ENCODE assay signal across 21 cellular contexts in genomic region chr18:45274026-45274425, GRCh38.
"Had no signal": no experiment of that assay in that cellular context is flagged by ENCODE, and none has a peak within 500 bp of the region (broad histone marks: within the 10 kb centered on the region; RNA-seq: fewer than 3 reads in every experiment).

No MANE protein-coding gene starts in this region.

- H3K4me3 ChIP-seq: left lung, lung, ovary, prostate gland, sigmoid colon, spleen, tibial nerve, uterus had no signal

- H3K36me3 ChIP-seq: left lung, ovary, prostate gland, sigmoid colon, spleen, tibial nerve, uterus had no signal

- DNase-seq: hypothalamus; immature natural killer cell; islet precursor cell; left lung; mesendoderm; naive thymus-derived CD4-positive, alpha-beta T cell; ovary; posterior cingulate gyrus; retina; right cardiac atrium; sigmoid colon; small intestine; spleen; stimulated activated CD4-positive, alpha-beta T cell treated with anti-CD3 and anti-CD28 coated beads, Interleukin-4, amount 100 ng/mL, for 24 hours; stimulated activated naive CD4-positive, alpha-beta T cell; uterus had no signal

- H3K27me3 ChIP-seq: left lung, ovary, sigmoid colon, spleen, tibial nerve, uterus had no signal

- ATAC-seq: left lung; naive thymus-derived CD4-positive, alpha-beta T cell; natural killer cell treated with Interleukin-12 subunit alpha and Interleukin-12 subunit beta and Interleukin-15 and Interleukin-18, amount 100 ng/mL, for 72 hours; right cardiac atrium; stimulated activated effector memory CD8-positive, alpha-beta T cell treated with anti-CD3 and anti-CD28 coated beads, Interleukin-12 subunit alpha, Interleukin-12 subunit beta, amount 100 ng/mL, for 72 hours had no signal

- FAIRE-seq: small intestine had no signal

- H3K27ac ChIP-seq: left lung, ovary, prostate gland, sigmoid colon, spleen, tibial nerve, uterus had no signal

- H3K4me1 ChIP-seq: left lung, prostate gland, sigmoid colon, spleen, tibial nerve, uterus had no signal

- H3K9me3 ChIP-seq: ovary, prostate gland, uterus had no signal
